Comparison of ENCODE assay signal across 1 cellular context in genomic region chr18:76480913-76481312, GRCh38.
TF ChIP-seq lines count a peak whose summit lies in the region.

No MANE protein-coding gene starts in this region.

TF ChIP-seq in GM12878, 131 proteins besides CTCF, POLR2A, EP300 and RAD21 (continued from another document):
- TF ChIP-seq ZSCAN29 (IDR thresholded peaks at IDR 0.05), result no peak
- no peak for TF ChIP-seq IRF4 (IDR thresholded peaks at IDR 0.05; ENCODE audit: low read depth, low read length)
- no peak for TF ChIP-seq ZNF384 (IDR thresholded peaks at IDR 0.05; ENCODE audit: borderline replicate concordance, low read depth, low read length)
- no peak for TF ChIP-seq JUND (IDR thresholded peaks at IDR 0.05; ENCODE audit: low read depth, low read length)
- TF ChIP-seq RAD51 (IDR thresholded peaks at IDR 0.05), result no peak
- TF ChIP-seq KLF5 (IDR thresholded peaks at IDR 0.05; ENCODE audit: partially characterized antibody), result no peak
- TF ChIP-seq NR2C2 (IDR thresholded peaks at IDR 0.05; ENCODE audit: borderline replicate concordance, control insufficient read depth, insufficient read length, low read depth), result no peak
- TF ChIP-seq YY1 (IDR thresholded peaks at IDR 0.05; ENCODE audit: low read depth, low read length), result no peak
- TF ChIP-seq MTA3 (IDR thresholded peaks at IDR 0.05; ENCODE audit: borderline replicate concordance, low read length), result no peak
- TF ChIP-seq FOXK2 (IDR thresholded peaks at IDR 0.05), result no peak
- TF ChIP-seq RELA (IDR thresholded peaks at IDR 0.05; ENCODE audit: borderline replicate concordance, partially characterized antibody), result no peak
- TF ChIP-seq EED (IDR thresholded peaks at IDR 0.05; ENCODE audit: low read depth), result no peak
- no peak for TF ChIP-seq ELK1 (IDR thresholded peaks at IDR 0.05; ENCODE audit: low read depth, low read length)
- TF ChIP-seq ATF2 (IDR thresholded peaks at IDR 0.05; ENCODE audit: low read length), result no peak
- TF ChIP-seq SUZ12 (IDR thresholded peaks at IDR 0.05; ENCODE audit: unreplicated experiment), result no peak
- TF ChIP-seq ETV6 (conservative IDR thresholded peaks at IDR 0.05 in 1 of 2, IDR thresholded peaks at IDR 0.05 in 1 of 2; ENCODE audit: borderline replicate concordance in 1 of 2, low read depth in 1 of 2), result no peak
- no peak for TF ChIP-seq ZBTB40 (IDR thresholded peaks at IDR 0.05; ENCODE audit: borderline replicate concordance)
- TF ChIP-seq SIN3A (IDR thresholded peaks at IDR 0.05; ENCODE audit: low read depth, low read length), result no peak
- TF ChIP-seq REST (IDR thresholded peaks at IDR 0.05; ENCODE audit: low read depth, low read length), result no peak
